ENCODE assay signal across 1 cellular context in genomic region chr1:224387943-224388342, GRCh38.
TF ChIP-seq lines count a peak whose summit lies in the region.

No MANE protein-coding gene starts in this region.

TF ChIP-seq in WTC11, 78 proteins besides CTCF, POLR2A, EP300 and RAD21 (continued from another document):
- TF ChIP-seq FOXP4 (CRISPR knock-in tag; IDR thresholded peaks at IDR 0.05) (no peak), USF2 (CRISPR knock-in tag; IDR thresholded peaks at IDR 0.05) (no peak), SP1 (CRISPR knock-in tag; conservative IDR thresholded peaks at IDR 0.05) (no peak), STAT6 (CRISPR knock-in tag; conservative IDR thresholded peaks at IDR 0.05; ENCODE audit: low read depth) (no peak), KAT7 (CRISPR knock-in tag; IDR thresholded peaks at IDR 0.05; ENCODE audit: borderline replicate concordance) (no peak), ZNF317 (CRISPR knock-in tag; IDR thresholded peaks at IDR 0.05; ENCODE audit: borderline replicate concordance, low read depth) (no peak), ZBTB43 (CRISPR knock-in tag; IDR thresholded peaks at IDR 0.05) (no peak), FOXJ3 (CRISPR knock-in tag; IDR thresholded peaks at IDR 0.05; ENCODE audit: borderline replicate concordance) (no peak), ATF6 (CRISPR knock-in tag; IDR thresholded peaks at IDR 0.05) (no peak), CDX4 (CRISPR knock-in tag; IDR thresholded peaks at IDR 0.05; ENCODE audit: borderline replicate concordance) (no peak), HMGXB4 (CRISPR knock-in tag; IDR thresholded peaks at IDR 0.05) (no peak), CREB1 (CRISPR knock-in tag; IDR thresholded peaks at IDR 0.05) (no peak), OVOL2 (CRISPR knock-in tag; IDR thresholded peaks at IDR 0.05; ENCODE audit: borderline replicate concordance) (no peak), RELA (CRISPR knock-in tag; IDR thresholded peaks at IDR 0.05; ENCODE audit: borderline replicate concordance) (no peak), PREB (CRISPR knock-in tag; IDR thresholded peaks at IDR 0.05; ENCODE audit: borderline replicate concordance) (no peak)
TF ChIP-seq in WTC11: peak in this region for 0.
